In genomic region chr3:78481050-78481449, GRCh38 we compare ENCODE assay signal across 24 cellular contexts.
"Had no signal": no experiment of that assay in that cellular context is flagged by ENCODE, and none has a peak within 500 bp of the region (broad histone marks: within the 10 kb centered on the region; RNA-seq: fewer than 3 reads in every experiment).

No MANE protein-coding gene starts in this region.

- H2AFZ ChIP-seq: PC-9 had no signal

- H3K27ac ChIP-seq: adrenal gland, breast epithelium, PC-9, SJCRH30, VCaP had no signal

- H3K4me2 ChIP-seq: PC-9, SK-N-SH had no signal

- H3K9ac ChIP-seq: SK-N-SH had no signal

- H3K4me3 ChIP-seq: adrenal gland, breast epithelium, PC-9, SJCRH30 had no signal

- H3K4me1 ChIP-seq: adrenal gland, breast epithelium, SJCRH30 had no signal

- H3K27me3 ChIP-seq: breast epithelium, SJCRH30 had no signal

- DNase-seq: activated CD4-positive, alpha-beta memory T cell treated with anti-CD3 and anti-CD28 coated beads, Interleukin-2, amount 10 ng/mL, durations not matched to agents 7 days and 5 days; activated CD4-positive, alpha-beta T cell treated with anti-CD3 and anti-CD28 coated beads for 36 hours; activated CD4-positive, alpha-beta T cell treated with anti-CD3 and anti-CD28 coated beads, Interleukin-2, amount 50 U/mL, for 1 hour; activated CD4-positive, CD25-positive, alpha-beta regulatory T cell; activated naive CD4-positive, alpha-beta T cell treated with anti-CD3 and anti-CD28 coated beads, Interleukin-2, amount 50 U/mL, for 16 hours; activated naive CD8-positive, alpha-beta T cell treated with anti-CD3 and anti-CD28 coated beads, Interleukin-2, amount 10 ng/mL, durations not matched to agents 7 days and 5 days; activated T-cell treated with anti-CD3 and anti-CD28 coated beads for 4 hours; activated T-cell treated with anti-CD3 and anti-CD28 coated beads, Interleukin-2, amount 50 U/mL, for 72 hours; adrenal gland; anterior cingulate cortex; central memory CD4-positive, alpha-beta T cell; KG1; NCI-H1092; NCI-H1417; NCI-H1930; NCI-H345; NCI-H510A; NCI-H526 treated with DMSO at 0.1 percent for 48 hours; PC-9; SJCRH30; SK-N-SH; T-helper 1 cell had no signal

- H3K36me3 ChIP-seq: adrenal gland, breast epithelium, SJCRH30 had no signal

- H3K9me3 ChIP-seq: adrenal gland, SJCRH30 had no signal

- ATAC-seq: activated CD4-positive, alpha-beta T cell treated with anti-CD3 and anti-CD28 coated beads for 36 hours; activated T-cell treated with anti-CD3 and anti-CD28 coated beads, Interleukin-2, amount 50 U/mL, for 72 hours had no signal
